Comparison of ENCODE assay signal across 8 cellular contexts in the genomic region with DNA sequence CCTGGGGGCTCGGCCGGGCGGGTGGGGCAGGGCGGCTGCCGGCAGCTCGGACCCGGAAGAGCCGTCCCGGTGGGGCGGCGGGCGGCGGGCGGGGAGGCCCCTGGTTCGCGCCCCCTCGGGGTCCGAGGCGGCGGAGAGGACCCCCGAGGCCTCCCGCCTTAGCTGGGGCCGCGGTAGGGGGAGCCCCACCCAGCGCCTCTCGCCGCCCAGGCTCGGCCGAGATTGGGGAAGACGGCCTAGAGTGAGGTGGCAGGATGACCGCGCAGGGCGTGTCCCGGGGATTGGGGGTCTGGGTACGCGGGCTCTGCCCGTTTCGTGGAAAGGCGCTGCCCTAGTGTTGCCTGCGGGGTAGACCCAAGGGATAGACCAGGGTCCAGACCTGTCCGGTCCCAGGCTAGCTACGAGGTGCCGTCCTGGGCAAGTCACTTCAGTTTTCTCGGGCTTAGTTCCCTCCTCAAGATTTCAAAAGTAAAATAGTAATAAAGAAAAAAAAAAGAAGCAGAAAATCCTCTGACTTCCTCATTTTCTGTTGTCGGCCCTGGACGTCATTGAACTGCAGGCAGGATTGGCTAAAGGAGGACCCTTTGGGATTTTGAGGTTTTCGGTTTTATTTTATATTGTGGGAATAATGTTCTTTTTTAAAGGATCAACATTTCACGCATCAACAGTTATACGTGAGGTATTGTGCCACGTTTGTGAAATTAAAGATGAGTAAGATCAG. TPM values are rescaled to one million over a fixed set of nuclear protein-coding genes. Genes with fewer than 3 reads are reported as not detected.
DNase-seq lines count a peak whose midpoint lies in the region; ATAC-seq and TF ChIP-seq lines count a peak whose summit lies in the region.

No MANE protein-coding gene starts in this region.

- H3K4me3 ChIP-seq in BLaER1: peak overlapping the region; percentile 90
- H3K4me3 ChIP-seq in SK-N-MC: peak overlapping the region; percentile 82
- H3K4me3 ChIP-seq in heart right ventricle: peak overlapping the region; percentile 57 to 97 (median 84)
- peak overlapping the region; percentile 73 to 99 for H3K4me3 ChIP-seq in prostate gland

- peak overlapping the region; percentile 89 for H3K27ac Mint-ChIP-seq in activated naive CD8-positive, alpha-beta T cell

- no peak for TF ChIP-seq POLR2A in prostate gland (IDR thresholded peaks at IDR 0.05)

- H3K36me3 ChIP-seq in BLaER1 (peaks cover 32% of the 10 kb centered on the region), SK-N-MC (ENCODE audit: insufficient read depth, low read length) (peaks cover 14% of the 10 kb centered on the region; the same call in 1 of the 2 replicates), heart right ventricle (peaks cover 0 to 39% (median 14%) of the 10 kb centered on the region in 9 donors), prostate gland (no peaks in the 10 kb centered on the region)

- peak overlapping the region; percentile 88 for H3K4me3 Mint-ChIP-seq in activated naive CD8-positive, alpha-beta T cell

- peaks cover 47% of the 10 kb centered on the region for H3K4me1 Mint-ChIP-seq in activated naive CD8-positive, alpha-beta T cell (ENCODE audit: low read depth)

- TF ChIP-seq CTCF in heart right ventricle (IDR thresholded peaks at IDR 0.05) (peak in 3 of 9 donors; percentile 7 to 31 (median 19)), prostate gland (IDR thresholded peaks at IDR 0.05) (no peak)

- WGBS in heart right ventricle, 2 donors: 1 to 2% methylated on average over 49 to 50 of the region's 50 CpGs
- under 1% methylated on average over 25 of the region's 50 CpGs for WGBS in prostate gland

- H3K4me1 ChIP-seq in BLaER1 (peaks cover 53% of the 10 kb centered on the region), heart right ventricle (peaks cover 15 to 54% (median 51%) of the 10 kb centered on the region in 9 donors), prostate gland (replicated peaks) (no peaks in the 10 kb centered on the region)

- H3K27me3 ChIP-seq in BLaER1: no peaks in the 10 kb centered on the region
- no peaks in the 10 kb centered on the region for H3K27me3 ChIP-seq in heart right ventricle
- H3K27me3 ChIP-seq in prostate gland (replicated peaks; ENCODE audit: insufficient read depth): no peaks in the 10 kb centered on the region

- H3K9ac ChIP-seq in BLaER1: peak overlapping the region; percentile 89
- peak overlapping the region; percentile 90 for H3K9ac ChIP-seq in SK-N-MC (ENCODE audit: insufficient read length)

- peaks cover 36% of the 10 kb centered on the region for H4K20me1 ChIP-seq in BLaER1

- DNase-seq in SK-N-MC (ENCODE audit: low read depth, low spot score) (no peak), heart right ventricle (peak; percentile 66 to 73), prostate gland (ENCODE audit: low spot score) (peak; percentile 40), NCI-H1092 treated with DMSO at 0.1 percent for 48 hours (lab: John Stamatoyannopoulos, UW) (no peak)

- H3K27ac ChIP-seq in BLaER1 (peak overlapping the region; percentile 90), SK-N-MC (no peak overlapping the region), heart right ventricle (peak overlapping the region; percentile 81 to 99 (median 97)), prostate gland (peak overlapping the region; percentile 90 to 97)

- ATAC-seq in GM19452 (IDR thresholded peaks at IDR 0.05; ENCODE audit: unreplicated experiment): peak; percentile 43
- peak; percentile 26 for ATAC-seq in HG03469 (IDR thresholded peaks at IDR 0.05; ENCODE audit: unreplicated experiment)
- ATAC-seq in heart right ventricle: peak; percentile 40 to 70 (median 64)

- H3K9me3 ChIP-seq in BLaER1: no peaks in the 10 kb centered on the region
- no peaks in the 10 kb centered on the region for H3K9me3 ChIP-seq in SK-N-MC (ENCODE audit: low read depth, low read length)
- no peaks in the 10 kb centered on the region for H3K9me3 ChIP-seq in heart right ventricle
- no peaks in the 10 kb centered on the region for H3K9me3 ChIP-seq in prostate gland

- H3K9me3 Mint-ChIP-seq in activated naive CD8-positive, alpha-beta T cell (ENCODE audit: low read depth): no peaks in the 10 kb centered on the region

- peak overlapping the region; percentile 86 for H3K4me2 ChIP-seq in BLaER1

- H3K27me3 Mint-ChIP-seq in activated naive CD8-positive, alpha-beta T cell: no peaks in the 10 kb centered on the region

- peaks cover 9% of the 10 kb centered on the region for H3K36me3 Mint-ChIP-seq in activated naive CD8-positive, alpha-beta T cell

- intact Hi-C loops in heart right ventricle (cut with DNase I): loop anchor here in 2 of 10 donors (2.0 to 5.0 kb wide), 2 partner anchors 70 to 74 kb away; no protein-coding TSS in a partner anchor
- intact Hi-C loops in prostate gland (cut with DNase I): no loop called here

RNA-seq across cellular contexts. Expression of gene IQGAP1, which starts 0.6 kb away (rescaled TPM):
- total RNA-seq in heart right ventricle: 10 to 100 TPM; 28.6 to 81.7 (median 35.0) TPM
- 10 to 100 TPM; 29.5 to 41.7 TPM for polyA plus RNA-seq in heart right ventricle
- total RNA-seq in prostate gland: 100 to 1,000 TPM; 131 to 155 TPM

RNA-seq across cellular contexts. Expression of gene ZNF774, which starts 36.5 kb away (rescaled TPM):
- 10 to 100 TPM in 2 of 10 donors, 1 to 10 TPM in 8; 2.2 to 19.6 (median 7.0) TPM for total RNA-seq in heart right ventricle
- 1 to 10 TPM; 2.8 to 4.2 TPM for polyA plus RNA-seq in heart right ventricle
- total RNA-seq in prostate gland: 10 to 100 TPM in 1 of 2 donors, 1 to 10 TPM in 1; 7.5 to 10.5 TPM

Comparison
In these comparisons a context has a peak if more than half of its experiments do, and no peak if none do; other contexts are left out.
1. DNase-seq: peak in heart right ventricle (2 of 2) and prostate gland (single experiment); none in SK-N-MC (single experiment) and NCI-H1092 treated with DMSO at 0.1 percent for 48 hours (single experiment).
2. Peak in every context shown above with its lines, with median percentiles within 50 percentile points of each other: H3K4me3 ChIP-seq and ATAC-seq.